In the genomic region with DNA sequence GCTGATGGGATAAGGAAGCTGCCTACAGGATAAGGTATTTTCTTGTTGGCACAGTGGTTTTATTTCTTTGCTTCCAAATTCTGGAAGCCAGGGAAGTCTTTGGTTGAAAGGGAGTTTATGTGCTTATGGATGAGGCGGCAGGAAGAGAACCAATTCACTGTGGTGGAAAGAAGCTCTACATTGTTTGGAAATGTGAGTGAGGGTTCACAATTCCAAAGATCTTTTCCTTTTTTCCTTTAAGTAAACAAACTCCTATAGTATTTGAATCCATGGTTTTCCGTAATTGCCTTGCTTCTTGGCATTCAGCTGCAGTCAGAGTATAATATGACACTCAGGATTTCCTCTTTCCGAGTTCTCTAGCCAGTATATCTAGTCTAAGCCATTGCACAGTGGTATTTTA, we compare ENCODE assay signal across 29 cellular contexts.
"Had no signal": no experiment of that assay in that cellular context is flagged by ENCODE, and none has a peak within 500 bp of the region (broad histone marks: within the 10 kb centered on the region; RNA-seq: fewer than 3 reads in every experiment).

No MANE protein-coding gene starts in this region.

- H3K27ac Mint-ChIP-seq: natural killer cell treated with Interleukin-12 subunit alpha and Interleukin-12 subunit beta and Interleukin-15 and Interleukin-18, amount 100 ng/mL, for 72 hours; nephron progenitor cell; neural progenitor cell; progenitor cell of endocrine pancreas; stimulated activated memory B cell treated with anti-CD40 and anti-IgM and Interleukin-4, amounts not matched to agents 10 μg/mL and 1 μg/mL and 100 μg/mL, for 72 hours; stimulated activated naive CD8-positive, alpha-beta T cell treated with anti-CD3 and anti-CD28 coated beads, Interleukin-15, amount 100 ng/mL, for 72 hours had no signal

- H3K36me3 Mint-ChIP-seq: naive thymus-derived CD8-positive, alpha-beta T cell; natural killer cell treated with Interleukin-12 subunit alpha and Interleukin-12 subunit beta and Interleukin-15 and Interleukin-18, amount 100 ng/mL, for 72 hours; neural progenitor cell; stimulated activated memory B cell treated with anti-CD40 and anti-IgM and Interleukin-4, amounts not matched to agents 10 μg/mL and 1 μg/mL and 100 μg/mL, for 72 hours had no signal

- H3K79me2 ChIP-seq: parathyroid adenoma had no signal

- H3K4me3 Mint-ChIP-seq: naive thymus-derived CD8-positive, alpha-beta T cell; natural killer cell treated with Interleukin-12 subunit alpha and Interleukin-12 subunit beta and Interleukin-15 and Interleukin-18, amount 100 ng/mL, for 72 hours; nephron progenitor cell; neural progenitor cell; stimulated activated memory B cell treated with anti-CD40 and anti-IgM and Interleukin-4, amounts not matched to agents 10 μg/mL and 1 μg/mL and 100 μg/mL, for 72 hours; stimulated activated naive CD8-positive, alpha-beta T cell treated with anti-CD3 and anti-CD28 coated beads, Interleukin-15, amount 100 ng/mL, for 72 hours had no signal

- H2AFZ ChIP-seq: neural progenitor cell, parathyroid adenoma had no signal

- H3K9me3 ChIP-seq: ovary, psoas muscle, spleen, suprapubic skin, testis, tibial nerve, upper lobe of left lung, vagina had no signal

- H3K4me1 ChIP-seq: neural progenitor cell, parathyroid adenoma, psoas muscle, spleen, suprapubic skin, testis, upper lobe of left lung, vagina had no signal

- H3K4me2 ChIP-seq: neural progenitor cell, smooth muscle cell had no signal

- H3K4me1 Mint-ChIP-seq: naive thymus-derived CD8-positive, alpha-beta T cell; stimulated activated memory B cell treated with anti-CD40 and anti-IgM and Interleukin-4, amounts not matched to agents 10 μg/mL and 1 μg/mL and 100 μg/mL, for 72 hours; stimulated activated naive CD8-positive, alpha-beta T cell treated with anti-CD3 and anti-CD28 coated beads, Interleukin-15, amount 100 ng/mL, for 72 hours had no signal

- DNase-seq: naive thymus-derived CD8-positive, alpha-beta T cell; nephron progenitor cell; occipital lobe; ovary; psoas muscle; right cardiac atrium; spleen; stimulated activated CD4-positive, alpha-beta T cell treated with anti-CD3 and anti-CD28 coated beads, Interleukin-12 subunit alpha, Interleukin-12 subunit beta, amount 100 ng/mL, for 4 hours; stimulated activated CD4-positive, alpha-beta T cell treated with anti-CD3 and anti-CD28 coated beads, Interleukin-1b, Interleukin-23, amount 100 ng/mL, for 48 hours; stimulated activated CD4-positive, alpha-beta T cell treated with anti-CD3 and anti-CD28 coated beads, Interleukin-4, amount 100 ng/mL, for 1 hour; stimulated activated CD4-positive, alpha-beta T cell treated with anti-CD3 and anti-CD28 coated beads, Interleukin-4, amount 100 ng/mL, for 4 hours; stimulated activated CD8-positive, alpha-beta memory T cell treated with anti-CD3 and anti-CD28 coated beads, Interleukin-4, amount 100 ng/mL, for 48 hours; stimulated activated naive CD4-positive, alpha-beta T cell; stimulated activated naive CD8-positive, alpha-beta T cell treated with anti-CD3 and anti-CD28 coated beads, Interleukin-15, amount 100 ng/mL, for 72 hours; stimulated activated naive CD8-positive, alpha-beta T cell treated with anti-CD3 and anti-CD28 coated beads, Interleukin-15, Interleukin-2, amounts not matched to agents 100 U/mL and 50 U/mL, for 24 hours; substantia nigra; testis; trophoblast cell; upper lobe of left lung had no signal

- H3K4me3 ChIP-seq: neural progenitor cell, ovary, psoas muscle, skin epidermis, smooth muscle cell, spleen, suprapubic skin, testis, tibial nerve, upper lobe of left lung, vagina had no signal

- H3K36me3 ChIP-seq: neural progenitor cell, ovary, spleen, suprapubic skin, tibial nerve, upper lobe of left lung, vagina had no signal

- H3K27ac ChIP-seq: neural progenitor cell, ovary, parathyroid adenoma, psoas muscle, skin epidermis, spleen, suprapubic skin, testis, tibial nerve, upper lobe of left lung, vagina had no signal

- H3K27me3 ChIP-seq: neural progenitor cell, ovary, testis, tibial nerve, vagina had no signal

- H3K9me3 Mint-ChIP-seq: naive thymus-derived CD8-positive, alpha-beta T cell; natural killer cell treated with Interleukin-12 subunit alpha and Interleukin-12 subunit beta and Interleukin-15 and Interleukin-18, amount 100 ng/mL, for 72 hours; nephron progenitor cell; stimulated activated memory B cell treated with anti-CD40 and anti-IgM and Interleukin-4, amounts not matched to agents 10 μg/mL and 1 μg/mL and 100 μg/mL, for 72 hours; stimulated activated naive CD8-positive, alpha-beta T cell treated with anti-CD3 and anti-CD28 coated beads, Interleukin-15, amount 100 ng/mL, for 72 hours had no signal

- H3K9ac ChIP-seq: neural progenitor cell, parathyroid adenoma had no signal
